ENCODE assay signal across 15 cellular contexts in genomic region chr7:142476077-142476476, GRCh38.
A peak's percentile ranks its signal among the peaks of the same experiment; 100 is the strongest.
DNase-seq lines count a peak whose midpoint lies in the region; ATAC-seq lines count a peak whose summit lies in the region.
"Had no signal": no experiment of that assay in that cellular context is flagged by ENCODE, and none has a peak within 500 bp of the region (broad histone marks: within the 10 kb centered on the region; RNA-seq: fewer than 3 reads in every experiment).

No MANE protein-coding gene starts in this region.

- CTCF ChIA-PET in T-cell (lab: Charles Lee): interaction anchor here (0.9 to 1.7 kb wide), 2 partner anchors 13 to 15 kb away, joined by 4 read pairs; no protein-coding TSS in a partner anchor

- POLR2A ChIA-PET in T-cell (lab: Charles Lee): no interaction called here

- peaks cover 70% of the 10 kb centered on the region for H3K4me1 Mint-ChIP-seq in activated naive CD8-positive, alpha-beta T cell (ENCODE audit: low read depth)
- H3K4me1 Mint-ChIP-seq in activated naive CD8-positive, alpha-beta T cell treated with anti-CD3 and anti-CD28 coated beads, Interleukin-2, amount 50 U/mL, for 24 hours: peaks cover 45% of the 10 kb centered on the region
- H3K4me1 Mint-ChIP-seq in T-cell: peaks cover 64 to 80% (median 70%) of the 10 kb centered on the region in 3 donors

- ATAC-seq in activated naive CD8-positive, alpha-beta T cell treated with anti-CD3 and anti-CD28 coated beads, Interleukin-2, amount 50 U/mL, for 24 hours: no peak
- ATAC-seq in T-cell (replicated peaks in 1 of 4) (no peak), HG02623 (IDR thresholded peaks at IDR 0.05; ENCODE audit: unreplicated experiment) (no peak), HG03432 (IDR thresholded peaks at IDR 0.05; ENCODE audit: unreplicated experiment) (no peak)

- H3K9me3 Mint-ChIP-seq in activated naive CD8-positive, alpha-beta T cell (ENCODE audit: low read depth): no peaks in the 10 kb centered on the region
- H3K9me3 Mint-ChIP-seq in activated naive CD8-positive, alpha-beta T cell treated with anti-CD3 and anti-CD28 coated beads, Interleukin-2, amount 50 U/mL, for 24 hours: no peaks in the 10 kb centered on the region
- no peaks in the 10 kb centered on the region for H3K9me3 Mint-ChIP-seq in T-cell
- H3K9me3 Mint-ChIP-seq: CD14-positive monocyte had no signal

- no peak overlapping the region for H3K4me3 Mint-ChIP-seq in activated naive CD8-positive, alpha-beta T cell
- no peak overlapping the region for H3K4me3 Mint-ChIP-seq in activated naive CD8-positive, alpha-beta T cell treated with anti-CD3 and anti-CD28 coated beads, Interleukin-2, amount 50 U/mL, for 24 hours
- peak overlapping the region in 1 of 3 donors; percentile 71 for H3K4me3 Mint-ChIP-seq in T-cell
- H3K4me3 Mint-ChIP-seq: CD14-positive monocyte had no signal

- no peak for DNase-seq in activated naive CD8-positive, alpha-beta T cell treated with anti-CD3 and anti-CD28 coated beads, Interleukin-2, amount 50 U/mL, for 24 hours
- no peak for DNase-seq in T-cell
- peak; percentile 34 for DNase-seq in fibroblast of peridontal ligament (ENCODE audit: extremely low read depth)
- DNase-seq in central memory CD4-positive, alpha-beta T cell: no peak
- no peak for DNase-seq in SKM-1 (lab: John Stamatoyannopoulos, UW; ENCODE audit: unreplicated experiment)
- DNase-seq: MG63, NCI-H1105, NCI-H187, NCI-H446 treated with DMSO at 0.1 percent for 48 hours, NCI-H774, PC-9 had no signal

- H3K36me3 Mint-ChIP-seq in activated naive CD8-positive, alpha-beta T cell: no peaks in the 10 kb centered on the region
- H3K36me3 Mint-ChIP-seq in activated naive CD8-positive, alpha-beta T cell treated with anti-CD3 and anti-CD28 coated beads, Interleukin-2, amount 50 U/mL, for 24 hours (ENCODE audit: low read depth): peaks cover 3% of the 10 kb centered on the region
- no peaks in the 10 kb centered on the region for H3K36me3 Mint-ChIP-seq in T-cell

- H3K27ac Mint-ChIP-seq in activated naive CD8-positive, alpha-beta T cell: peak overlapping the region; percentile 88
- H3K27ac Mint-ChIP-seq in activated naive CD8-positive, alpha-beta T cell treated with anti-CD3 and anti-CD28 coated beads, Interleukin-2, amount 50 U/mL, for 24 hours: no peak overlapping the region
- H3K27ac Mint-ChIP-seq in T-cell: peak overlapping the region; percentile 96 to 97
- H3K27ac Mint-ChIP-seq: CD14-positive monocyte had no signal

- H3K27me3 Mint-ChIP-seq in activated naive CD8-positive, alpha-beta T cell: no peaks in the 10 kb centered on the region
- no peaks in the 10 kb centered on the region for H3K27me3 Mint-ChIP-seq in activated naive CD8-positive, alpha-beta T cell treated with anti-CD3 and anti-CD28 coated beads, Interleukin-2, amount 50 U/mL, for 24 hours
- no peaks in the 10 kb centered on the region for H3K27me3 Mint-ChIP-seq in T-cell
